Comparison of ENCODE assay signal across 39 cellular contexts in the genomic region with DNA sequence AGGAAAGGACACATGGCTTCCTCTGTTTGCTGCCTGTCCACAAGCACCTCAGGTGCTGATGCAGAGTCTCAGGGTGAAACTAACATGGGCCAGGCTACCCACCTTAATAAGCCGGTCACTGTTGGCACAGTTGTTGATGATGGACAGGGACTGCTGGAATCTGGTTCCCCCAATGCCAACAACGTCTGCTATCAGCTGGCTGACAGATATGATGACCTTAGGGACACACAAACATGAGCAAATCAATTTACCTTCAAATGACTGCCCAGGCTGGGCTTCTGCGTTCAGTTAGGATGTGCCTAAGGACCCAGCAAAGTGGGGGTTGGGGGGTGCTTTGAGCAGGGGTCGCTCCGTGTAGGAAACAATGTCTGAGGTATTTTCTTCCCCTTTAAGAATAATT.
"Had no signal": no experiment of that assay in that cellular context is flagged by ENCODE, and none has a peak within 500 bp of the region (broad histone marks: within the 10 kb centered on the region; RNA-seq: fewer than 3 reads in every experiment).

No MANE protein-coding gene starts in this region.

- H3K27me3 Mint-ChIP-seq: activated B cell treated with CpG ODN at 0.5 μM for 24 hours; activated CD4-positive, alpha-beta memory T cell treated with anti-CD3 and anti-CD28 coated beads for 36 hours; activated CD4-positive, alpha-beta T cell treated with anti-CD3 and anti-CD28 coated beads, Interleukin-2, amount 10 ng/mL, durations not matched to agents 24 days and 14 days; activated CD8-positive, alpha-beta T cell treated with anti-CD3 and anti-CD28 coated beads for 36 hours; activated naive CD8-positive, alpha-beta T cell treated with anti-CD3 and anti-CD28 coated beads for 36 hours; activated T-helper 17 cell treated with anti-CD3 and anti-CD28 coated beads, Interleukin-2, amount 50 U/mL, for 72 hours; central memory CD8-positive, alpha-beta T cell had no signal

- H3K4me1 ChIP-seq: adrenal gland, breast epithelium had no signal

- H3K27ac Mint-ChIP-seq: activated B cell treated with CpG ODN at 0.5 μM for 24 hours; activated CD4-positive, alpha-beta memory T cell treated with anti-CD3 and anti-CD28 coated beads for 36 hours; activated CD4-positive, alpha-beta T cell treated with anti-CD3 and anti-CD28 coated beads, Interleukin-2, amount 10 ng/mL, durations not matched to agents 24 days and 14 days; activated CD8-positive, alpha-beta T cell treated with anti-CD3 and anti-CD28 coated beads for 36 hours; activated naive CD4-positive, alpha-beta T cell treated with anti-CD3 and anti-CD28 coated beads for 36 hours; activated naive CD4-positive, alpha-beta T cell treated with anti-CD3 and anti-CD28 coated beads, Interleukin-2, amount 50 U/mL, for 72 hours; activated naive CD8-positive, alpha-beta T cell treated with anti-CD3 and anti-CD28 coated beads for 36 hours; activated T-cell treated with anti-CD3 and anti-CD28 coated beads, Interleukin-2, amount 50 U/mL, for 72 hours; activated T-helper 1 cell treated with anti-CD3 and anti-CD28 coated beads, Interleukin-12 subunit alpha, Interleukin-12 subunit beta, Interleukin-2, Interleukin-4 antibody, amounts not matched to agents 30 ng/mL and 10 ng/mL and 1 ng/mL, durations not matched to agents 14 hours and 24 hours and 36 hours; T-helper 1 cell treated with Interleukin-12 subunit alpha and Interleukin-12 subunit beta and Interleukin-4 antibody, amounts not matched to agents 30 μg/mL and 1 μg/mL, for 36 hours; T-helper 2 cell treated with Interferon-gamma antibody and Interleukin-4, amounts not matched to agents 5 μg/mL and 100 μg/mL, for 36 hours had no signal

- DNase-seq: activated B cell treated with CpG ODN at 0.5 μM for 24 hours; activated CD4-positive, alpha-beta memory T cell treated with anti-CD3 and anti-CD28 coated beads for 36 hours; activated CD4-positive, alpha-beta T cell treated with anti-CD3 and anti-CD28 coated beads for 4 hours; activated CD4-positive, alpha-beta T cell treated with anti-CD3 and anti-CD28 coated beads, Interleukin-2, amount 10 ng/mL, durations not matched to agents 24 days and 14 days; activated CD4-positive, alpha-beta T cell treated with anti-CD3 and anti-CD28 coated beads, Interleukin-2, amount 50 U/mL, for 1 hour; activated CD4-positive, alpha-beta T cell treated with anti-CD3 and anti-CD28 coated beads, Interleukin-2, amount 50 U/mL, for 4 hours; activated CD4-positive, CD25-positive, alpha-beta regulatory T cell treated with anti-CD3 and anti-CD28 coated beads, Interleukin-2, amount 50 U/mL, for 72 hours; activated CD8-positive, alpha-beta memory T cell treated with anti-CD3 and anti-CD28 coated beads, Interleukin-2, amount 50 U/mL, for 4 hours; activated CD8-positive, alpha-beta T cell treated with anti-CD3 and anti-CD28 coated beads for 36 hours; activated effector memory CD4-positive, alpha-beta T cell treated with anti-CD3 and anti-CD28 coated beads, Interleukin-2, amount 50 U/mL, for 16 hours; activated gamma-delta T cell treated with Interleukin-2 at 50 U/mL for 16 hours; activated naive CD4-positive, alpha-beta T cell; activated naive CD4-positive, alpha-beta T cell treated with anti-CD3 and anti-CD28 coated beads for 36 hours; activated naive CD4-positive, alpha-beta T cell treated with anti-CD3 and anti-CD28 coated beads, Interleukin-2, amount 50 U/mL, for 16 hours; activated naive CD8-positive, alpha-beta T cell treated with anti-CD3 and anti-CD28 coated beads for 36 hours; activated T-cell treated with anti-CD3 and anti-CD28 coated beads for 4 hours; activated T-cell treated with anti-CD3 and anti-CD28 coated beads, Interleukin-2, amount 50 U/mL, for 1 hour; activated T-cell treated with anti-CD3 and anti-CD28 coated beads, Interleukin-2, amount 50 U/mL, for 4 hours; activated T-cell treated with anti-CD3 and anti-CD28 coated beads, Interleukin-2, amount 50 U/mL, for 72 hours; adrenal gland; amniotic stem cell; aorta; body of pancreas; brain microvascular endothelial cell; caudate nucleus; T-helper 1 cell; T-helper 2 cell; T-helper 9 cell had no signal

- H3K27me3 ChIP-seq: adrenal gland, body of pancreas, brain microvascular endothelial cell, breast epithelium, cardiac muscle cell had no signal

- H3K4me3 Mint-ChIP-seq: activated B cell treated with CpG ODN at 0.5 μM for 24 hours; activated CD4-positive, alpha-beta memory T cell treated with anti-CD3 and anti-CD28 coated beads for 36 hours; activated CD4-positive, alpha-beta T cell treated with anti-CD3 and anti-CD28 coated beads, Interleukin-2, amount 10 ng/mL, durations not matched to agents 24 days and 14 days; activated CD8-positive, alpha-beta T cell treated with anti-CD3 and anti-CD28 coated beads for 36 hours; activated naive CD4-positive, alpha-beta T cell treated with anti-CD3 and anti-CD28 coated beads for 36 hours; activated naive CD8-positive, alpha-beta T cell treated with anti-CD3 and anti-CD28 coated beads for 36 hours; activated T-cell treated with anti-CD3 and anti-CD28 coated beads, Interleukin-2, amount 50 U/mL, for 4 hours; activated T-cell treated with anti-CD3 and anti-CD28 coated beads, Interleukin-2, amount 50 U/mL, for 72 hours; activated T-helper 1 cell treated with anti-CD3 and anti-CD28 coated beads, Interleukin-12 subunit alpha, Interleukin-12 subunit beta, Interleukin-2, Interleukin-4 antibody, amounts not matched to agents 30 ng/mL and 10 ng/mL and 1 ng/mL, durations not matched to agents 14 hours and 24 hours and 36 hours; activated T-helper 17 cell treated with anti-CD3 and anti-CD28 coated beads, Interleukin-2, amount 50 U/mL, for 72 hours; central memory CD8-positive, alpha-beta T cell; T-helper 1 cell treated with Interleukin-12 subunit alpha and Interleukin-12 subunit beta and Interleukin-4 antibody, amounts not matched to agents 30 μg/mL and 1 μg/mL, for 36 hours; T-helper 2 cell treated with Interferon-gamma antibody and Interleukin-4, amounts not matched to agents 5 μg/mL and 100 μg/mL, for 36 hours had no signal

- ATAC-seq: activated CD8-positive, alpha-beta T cell treated with anti-CD3 and anti-CD28 coated beads for 36 hours; activated naive CD4-positive, alpha-beta T cell treated with anti-CD3 and anti-CD28 coated beads, Interleukin-2, amount 50 U/mL, for 72 hours; activated T-cell treated with anti-CD3 and anti-CD28 coated beads, Interleukin-2, amount 50 U/mL, for 4 hours; activated T-cell treated with anti-CD3 and anti-CD28 coated beads, Interleukin-2, amount 50 U/mL, for 72 hours; activated T-helper 17 cell treated with anti-CD3 and anti-CD28 coated beads, Interleukin-2, amount 50 U/mL, for 72 hours; body of pancreas had no signal

- H3K27ac ChIP-seq: adrenal gland, brain microvascular endothelial cell, breast epithelium, cardiac muscle cell, VCaP had no signal

- FAIRE-seq: astrocyte, TTC549 had no signal

- H3K36me3 ChIP-seq: breast epithelium had no signal

- H3K4me1 Mint-ChIP-seq: central memory CD8-positive, alpha-beta T cell had no signal

- H3K9me3 Mint-ChIP-seq: activated B cell treated with CpG ODN at 0.5 μM for 24 hours; activated CD4-positive, alpha-beta memory T cell treated with anti-CD3 and anti-CD28 coated beads for 36 hours; activated CD8-positive, alpha-beta T cell treated with anti-CD3 and anti-CD28 coated beads for 36 hours; activated naive CD4-positive, alpha-beta T cell treated with anti-CD3 and anti-CD28 coated beads for 36 hours; activated naive CD4-positive, alpha-beta T cell treated with anti-CD3 and anti-CD28 coated beads, Interleukin-2, amount 50 U/mL, for 72 hours; activated naive CD8-positive, alpha-beta T cell treated with anti-CD3 and anti-CD28 coated beads for 36 hours; activated T-cell treated with anti-CD3 and anti-CD28 coated beads, Interleukin-2, amount 50 U/mL, for 4 hours; activated T-cell treated with anti-CD3 and anti-CD28 coated beads, Interleukin-2, amount 50 U/mL, for 72 hours; activated T-helper 1 cell treated with anti-CD3 and anti-CD28 coated beads, Interleukin-12 subunit alpha, Interleukin-12 subunit beta, Interleukin-2, Interleukin-4 antibody, amounts not matched to agents 30 ng/mL and 10 ng/mL and 1 ng/mL, durations not matched to agents 14 hours and 24 hours and 36 hours; activated T-helper 17 cell treated with anti-CD3 and anti-CD28 coated beads, Interleukin-2, amount 50 U/mL, for 72 hours; central memory CD8-positive, alpha-beta T cell; T-helper 1 cell treated with Interleukin-12 subunit alpha and Interleukin-12 subunit beta and Interleukin-4 antibody, amounts not matched to agents 30 μg/mL and 1 μg/mL, for 36 hours; T-helper 2 cell treated with Interferon-gamma antibody and Interleukin-4, amounts not matched to agents 5 μg/mL and 100 μg/mL, for 36 hours had no signal

- H3K9me3 ChIP-seq: adrenal gland, body of pancreas, breast epithelium had no signal

- H3K4me3 ChIP-seq: adrenal gland, body of pancreas, breast epithelium, cardiac muscle cell had no signal
